In the genomic region with DNA sequence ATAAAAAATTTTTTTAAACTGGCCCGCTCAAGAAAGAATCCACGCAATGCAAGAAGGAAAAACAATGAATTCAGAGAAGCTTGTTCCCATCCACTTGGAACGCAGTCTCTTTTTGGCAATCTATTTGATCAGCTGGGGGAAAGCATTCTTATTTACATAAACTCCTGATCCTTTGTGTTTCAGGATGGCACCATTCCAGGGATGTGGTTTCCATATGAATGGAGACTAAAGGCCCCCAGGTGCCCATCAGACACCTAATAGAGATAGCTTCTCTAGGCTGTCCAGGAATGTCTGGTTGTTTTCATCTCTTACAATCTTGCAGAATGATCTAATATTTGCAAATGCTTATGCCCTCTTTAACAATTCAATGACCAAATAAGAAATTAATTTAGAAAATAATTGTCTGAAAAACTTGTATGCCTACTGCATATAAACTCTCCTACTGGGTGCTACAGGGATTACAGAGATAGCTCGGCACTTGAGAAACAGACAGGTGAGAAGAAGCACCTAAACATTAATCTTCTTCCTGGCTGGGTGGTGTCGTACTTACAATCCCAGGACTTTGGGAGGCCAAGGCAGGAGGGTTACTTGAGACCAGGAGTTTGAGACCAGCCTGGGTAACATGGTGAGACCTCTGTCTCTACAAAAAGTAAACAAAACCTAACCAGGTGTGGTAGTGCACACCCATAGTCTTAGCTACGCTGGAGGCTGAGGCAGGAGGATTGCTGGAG, we compare ENCODE assay signal across 1 cellular context.
TF ChIP-seq lines count a peak whose summit lies in the region.

No MANE protein-coding gene starts in this region.

TF ChIP-seq in H1, 55 proteins besides CTCF, POLR2A, EP300 and RAD21 (continued from another document):
- TF ChIP-seq SAP30 (IDR thresholded peaks at IDR 0.05; ENCODE audit: insufficient read depth, insufficient replicate concordance, low read length) = no peak
- TF ChIP-seq SUZ12 (IDR thresholded peaks at IDR 0.05; ENCODE audit: low read length) = no peak
- no peak for TF ChIP-seq BRCA1 (IDR thresholded peaks at IDR 0.05; ENCODE audit: low read depth, low read length)
- no peak for TF ChIP-seq HDAC6 (IDR thresholded peaks at IDR 0.05; ENCODE audit: low read depth, low read length)
- TF ChIP-seq BACH1 (IDR thresholded peaks at IDR 0.05; ENCODE audit: low read length) = no peak
- no peak for TF ChIP-seq SRF (IDR thresholded peaks at IDR 0.05; ENCODE audit: low read depth, low read length)
- no peak for TF ChIP-seq EZH2 (IDR thresholded peaks at IDR 0.05; ENCODE audit: low read depth, low read length, severe bottlenecking)
- no peak for TF ChIP-seq RBBP5 (IDR thresholded peaks at IDR 0.05; ENCODE audit: borderline replicate concordance, low read depth, low read length)
- no peak for TF ChIP-seq ZNF274 (IDR thresholded peaks at IDR 0.05; ENCODE audit: borderline replicate concordance, extremely low read depth, low read length)
- no peak for TF ChIP-seq CREB1 (IDR thresholded peaks at IDR 0.05)
- TF ChIP-seq SP4 (IDR thresholded peaks at IDR 0.05; ENCODE audit: low read length) = no peak
- TF ChIP-seq, protein P1, sequence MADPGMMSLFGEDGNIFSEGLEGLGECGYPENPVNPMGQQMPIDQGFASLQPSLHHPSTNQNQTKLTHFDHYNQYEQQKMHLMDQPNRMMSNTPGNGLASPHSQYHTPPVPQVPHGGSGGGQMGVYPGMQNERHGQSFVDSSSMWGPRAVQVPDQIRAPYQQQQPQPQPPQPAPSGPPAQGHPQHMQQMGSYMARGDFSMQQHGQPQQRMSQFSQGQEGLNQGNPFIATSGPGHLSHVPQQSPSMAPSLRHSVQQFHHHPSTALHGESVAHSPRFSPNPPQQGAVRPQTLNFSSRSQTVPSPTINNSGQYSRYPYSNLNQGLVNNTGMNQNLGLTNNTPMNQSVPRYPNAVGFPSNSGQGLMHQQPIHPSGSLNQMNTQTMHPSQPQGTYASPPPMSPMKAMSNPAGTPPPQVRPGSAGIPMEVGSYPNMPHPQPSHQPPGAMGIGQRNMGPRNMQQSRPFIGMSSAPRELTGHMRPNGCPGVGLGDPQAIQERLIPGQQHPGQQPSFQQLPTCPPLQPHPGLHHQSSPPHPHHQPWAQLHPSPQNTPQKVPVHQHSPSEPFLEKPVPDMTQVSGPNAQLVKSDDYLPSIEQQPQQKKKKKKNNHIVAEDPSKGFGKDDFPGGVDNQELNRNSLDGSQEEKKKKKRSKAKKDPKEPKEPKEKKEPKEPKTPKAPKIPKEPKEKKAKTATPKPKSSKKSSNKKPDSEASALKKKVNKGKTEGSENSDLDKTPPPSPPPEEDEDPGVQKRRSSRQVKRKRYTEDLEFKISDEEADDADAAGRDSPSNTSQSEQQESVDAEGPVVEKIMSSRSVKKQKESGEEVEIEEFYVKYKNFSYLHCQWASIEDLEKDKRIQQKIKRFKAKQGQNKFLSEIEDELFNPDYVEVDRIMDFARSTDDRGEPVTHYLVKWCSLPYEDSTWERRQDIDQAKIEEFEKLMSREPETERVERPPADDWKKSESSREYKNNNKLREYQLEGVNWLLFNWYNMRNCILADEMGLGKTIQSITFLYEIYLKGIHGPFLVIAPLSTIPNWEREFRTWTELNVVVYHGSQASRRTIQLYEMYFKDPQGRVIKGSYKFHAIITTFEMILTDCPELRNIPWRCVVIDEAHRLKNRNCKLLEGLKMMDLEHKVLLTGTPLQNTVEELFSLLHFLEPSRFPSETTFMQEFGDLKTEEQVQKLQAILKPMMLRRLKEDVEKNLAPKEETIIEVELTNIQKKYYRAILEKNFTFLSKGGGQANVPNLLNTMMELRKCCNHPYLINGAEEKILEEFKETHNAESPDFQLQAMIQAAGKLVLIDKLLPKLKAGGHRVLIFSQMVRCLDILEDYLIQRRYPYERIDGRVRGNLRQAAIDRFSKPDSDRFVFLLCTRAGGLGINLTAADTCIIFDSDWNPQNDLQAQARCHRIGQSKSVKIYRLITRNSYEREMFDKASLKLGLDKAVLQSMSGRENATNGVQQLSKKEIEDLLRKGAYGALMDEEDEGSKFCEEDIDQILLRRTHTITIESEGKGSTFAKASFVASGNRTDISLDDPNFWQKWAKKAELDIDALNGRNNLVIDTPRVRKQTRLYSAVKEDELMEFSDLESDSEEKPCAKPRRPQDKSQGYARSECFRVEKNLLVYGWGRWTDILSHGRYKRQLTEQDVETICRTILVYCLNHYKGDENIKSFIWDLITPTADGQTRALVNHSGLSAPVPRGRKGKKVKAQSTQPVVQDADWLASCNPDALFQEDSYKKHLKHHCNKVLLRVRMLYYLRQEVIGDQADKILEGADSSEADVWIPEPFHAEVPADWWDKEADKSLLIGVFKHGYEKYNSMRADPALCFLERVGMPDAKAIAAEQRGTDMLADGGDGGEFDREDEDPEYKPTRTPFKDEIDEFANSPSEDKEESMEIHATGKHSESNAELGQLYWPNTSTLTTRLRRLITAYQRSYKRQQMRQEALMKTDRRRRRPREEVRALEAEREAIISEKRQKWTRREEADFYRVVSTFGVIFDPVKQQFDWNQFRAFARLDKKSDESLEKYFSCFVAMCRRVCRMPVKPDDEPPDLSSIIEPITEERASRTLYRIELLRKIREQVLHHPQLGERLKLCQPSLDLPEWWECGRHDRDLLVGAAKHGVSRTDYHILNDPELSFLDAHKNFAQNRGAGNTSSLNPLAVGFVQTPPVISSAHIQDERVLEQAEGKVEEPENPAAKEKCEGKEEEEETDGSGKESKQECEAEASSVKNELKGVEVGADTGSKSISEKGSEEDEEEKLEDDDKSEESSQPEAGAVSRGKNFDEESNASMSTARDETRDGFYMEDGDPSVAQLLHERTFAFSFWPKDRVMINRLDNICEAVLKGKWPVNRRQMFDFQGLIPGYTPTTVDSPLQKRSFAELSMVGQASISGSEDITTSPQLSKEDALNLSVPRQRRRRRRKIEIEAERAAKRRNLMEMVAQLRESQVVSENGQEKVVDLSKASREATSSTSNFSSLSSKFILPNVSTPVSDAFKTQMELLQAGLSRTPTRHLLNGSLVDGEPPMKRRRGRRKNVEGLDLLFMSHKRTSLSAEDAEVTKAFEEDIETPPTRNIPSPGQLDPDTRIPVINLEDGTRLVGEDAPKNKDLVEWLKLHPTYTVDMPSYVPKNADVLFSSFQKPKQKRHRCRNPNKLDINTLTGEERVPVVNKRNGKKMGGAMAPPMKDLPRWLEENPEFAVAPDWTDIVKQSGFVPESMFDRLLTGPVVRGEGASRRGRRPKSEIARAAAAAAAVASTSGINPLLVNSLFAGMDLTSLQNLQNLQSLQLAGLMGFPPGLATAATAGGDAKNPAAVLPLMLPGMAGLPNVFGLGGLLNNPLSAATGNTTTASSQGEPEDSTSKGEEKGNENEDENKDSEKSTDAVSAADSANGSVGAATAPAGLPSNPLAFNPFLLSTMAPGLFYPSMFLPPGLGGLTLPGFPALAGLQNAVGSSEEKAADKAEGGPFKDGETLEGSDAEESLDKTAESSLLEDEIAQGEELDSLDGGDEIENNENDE (IDR thresholded peaks at IDR 0.05; ENCODE audit: insufficient replicate concordance, low read length) = no peak
- no peak for TF ChIP-seq POLR2AphosphoS5 (IDR thresholded peaks at IDR 0.05; ENCODE audit: low read depth, low read length)
- TF ChIP-seq, protein P2, sequence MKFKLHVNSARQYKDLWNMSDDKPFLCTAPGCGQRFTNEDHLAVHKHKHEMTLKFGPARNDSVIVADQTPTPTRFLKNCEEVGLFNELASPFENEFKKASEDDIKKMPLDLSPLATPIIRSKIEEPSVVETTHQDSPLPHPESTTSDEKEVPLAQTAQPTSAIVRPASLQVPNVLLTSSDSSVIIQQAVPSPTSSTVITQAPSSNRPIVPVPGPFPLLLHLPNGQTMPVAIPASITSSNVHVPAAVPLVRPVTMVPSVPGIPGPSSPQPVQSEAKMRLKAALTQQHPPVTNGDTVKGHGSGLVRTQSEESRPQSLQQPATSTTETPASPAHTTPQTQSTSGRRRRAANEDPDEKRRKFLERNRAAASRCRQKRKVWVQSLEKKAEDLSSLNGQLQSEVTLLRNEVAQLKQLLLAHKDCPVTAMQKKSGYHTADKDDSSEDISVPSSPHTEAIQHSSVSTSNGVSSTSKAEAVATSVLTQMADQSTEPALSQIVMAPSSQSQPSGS (IDR thresholded peaks at IDR 0.05; ENCODE audit: low read length) = no peak
- TF ChIP-seq, protein P3, sequence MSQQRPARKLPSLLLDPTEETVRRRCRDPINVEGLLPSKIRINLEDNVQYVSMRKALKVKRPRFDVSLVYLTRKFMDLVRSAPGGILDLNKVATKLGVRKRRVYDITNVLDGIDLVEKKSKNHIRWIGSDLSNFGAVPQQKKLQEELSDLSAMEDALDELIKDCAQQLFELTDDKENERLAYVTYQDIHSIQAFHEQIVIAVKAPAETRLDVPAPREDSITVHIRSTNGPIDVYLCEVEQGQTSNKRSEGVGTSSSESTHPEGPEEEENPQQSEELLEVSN (IDR thresholded peaks at IDR 0.05) = no peak
- TF ChIP-seq CTBP2 (IDR thresholded peaks at IDR 0.05; ENCODE audit: borderline replicate concordance, insufficient read depth, insufficient read length, low read length) = no peak
- no peak for TF ChIP-seq GABPA (IDR thresholded peaks at IDR 0.05; ENCODE audit: borderline replicate concordance, insufficient read depth, low read length)
- TF ChIP-seq YY1 (IDR thresholded peaks at IDR 0.05; ENCODE audit: low read depth, low read length) = 0 out of 2 replicates have a peak, but pooled peaks have one; percentile 22
- TF ChIP-seq CBX5 (IDR thresholded peaks at IDR 0.05; ENCODE audit: low read depth, low read length) = no peak
- TF ChIP-seq JUN (IDR thresholded peaks at IDR 0.05; ENCODE audit: low read depth, low read length) = no peak
- TF ChIP-seq TCF12 (IDR thresholded peaks at IDR 0.05; ENCODE audit: low read depth, low read length) = peak; percentile 87
- no peak for TF ChIP-seq CBX8 (IDR thresholded peaks at IDR 0.05; ENCODE audit: borderline replicate concordance, low read depth, low read length)
- TF ChIP-seq RNF2 (IDR thresholded peaks at IDR 0.05; ENCODE audit: borderline replicate concordance, low read depth, low read length, missing control alignments, poor library complexity, severe bottlenecking) = no peak
- no peak for TF ChIP-seq BCL11A (IDR thresholded peaks at IDR 0.05; ENCODE audit: low read depth in 2 of 2, low read length in 2 of 2)
- TF ChIP-seq, protein P4, sequence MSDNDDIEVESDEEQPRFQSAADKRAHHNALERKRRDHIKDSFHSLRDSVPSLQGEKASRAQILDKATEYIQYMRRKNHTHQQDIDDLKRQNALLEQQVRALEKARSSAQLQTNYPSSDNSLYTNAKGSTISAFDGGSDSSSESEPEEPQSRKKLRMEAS (IDR thresholded peaks at IDR 0.05) = no peak
- TF ChIP-seq CHD2 (IDR thresholded peaks at IDR 0.05; ENCODE audit: low read length) = no peak
- TF ChIP-seq RXRA (IDR thresholded peaks at IDR 0.05; ENCODE audit: insufficient read depth, low read depth, low read length) = no peak
- no peak for TF ChIP-seq GTF2F1 (IDR thresholded peaks at IDR 0.05; ENCODE audit: borderline replicate concordance, low read depth, low read length)
- peak; percentile 51; the same call in 1 of the 2 replicates for TF ChIP-seq TEAD4 (IDR thresholded peaks at IDR 0.05; ENCODE audit: low read depth, low read length)
- no peak for TF ChIP-seq TAF7 (optimal IDR thresholded peaks at IDR 0.05; ENCODE audit: borderline replicate concordance, low read depth, low read length)
- TF ChIP-seq SIX5 (IDR thresholded peaks at IDR 0.05; ENCODE audit: low read depth, low read length) = no peak
- TF ChIP-seq SIRT6 (IDR thresholded peaks at IDR 0.05; ENCODE audit: low read length) = no peak
- 0 out of 2 replicates have a peak, but pooled peaks have one; percentile 4 for TF ChIP-seq JUND (IDR thresholded peaks at IDR 0.05; ENCODE audit: low read length)
- no peak for TF ChIP-seq KDM5A (IDR thresholded peaks at IDR 0.05; ENCODE audit: low read length)
- TF ChIP-seq, protein P5, sequence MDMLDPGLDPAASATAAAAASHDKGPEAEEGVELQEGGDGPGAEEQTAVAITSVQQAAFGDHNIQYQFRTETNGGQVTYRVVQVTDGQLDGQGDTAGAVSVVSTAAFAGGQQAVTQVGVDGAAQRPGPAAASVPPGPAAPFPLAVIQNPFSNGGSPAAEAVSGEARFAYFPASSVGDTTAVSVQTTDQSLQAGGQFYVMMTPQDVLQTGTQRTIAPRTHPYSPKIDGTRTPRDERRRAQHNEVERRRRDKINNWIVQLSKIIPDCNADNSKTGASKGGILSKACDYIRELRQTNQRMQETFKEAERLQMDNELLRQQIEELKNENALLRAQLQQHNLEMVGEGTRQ (IDR thresholded peaks at IDR 0.05; ENCODE audit: low read length) = no peak
- peak; percentile 90 for TF ChIP-seq POU5F1 (IDR thresholded peaks at IDR 0.05; ENCODE audit: low read depth, low read length)
- TF ChIP-seq KDM1A (IDR thresholded peaks at IDR 0.05; ENCODE audit: borderline replicate concordance, low read length) = no peak; the same call in 1 of the 2 replicates
- TF ChIP-seq KDM4A (IDR thresholded peaks at IDR 0.05; ENCODE audit: low read depth, low read length, severe bottlenecking) = no peak
- TF ChIP-seq SP1 (IDR thresholded peaks at IDR 0.05; ENCODE audit: low read depth, low read length) = 0 out of 2 replicates have a peak, but pooled peaks have one; percentile 17
- no peak for TF ChIP-seq ASH2L (IDR thresholded peaks at IDR 0.05; ENCODE audit: low read length)
- no peak for TF ChIP-seq MAFK (IDR thresholded peaks at IDR 0.05; ENCODE audit: low read depth, low read length)
- no peak for TF ChIP-seq NRF1 (IDR thresholded peaks at IDR 0.05; ENCODE audit: low read depth, low read length)
- TF ChIP-seq CHD1 (IDR thresholded peaks at IDR 0.05; ENCODE audit: low read depth, low read length) = no peak
- no peak for TF ChIP-seq RFX5 (IDR thresholded peaks at IDR 0.05; ENCODE audit: borderline replicate concordance, low read depth, low read length)
- TF ChIP-seq TBP (IDR thresholded peaks at IDR 0.05; ENCODE audit: low read depth, low read length) = no peak
- TF ChIP-seq, protein P6, sequence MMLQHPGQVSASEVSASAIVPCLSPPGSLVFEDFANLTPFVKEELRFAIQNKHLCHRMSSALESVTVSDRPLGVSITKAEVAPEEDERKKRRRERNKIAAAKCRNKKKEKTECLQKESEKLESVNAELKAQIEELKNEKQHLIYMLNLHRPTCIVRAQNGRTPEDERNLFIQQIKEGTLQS (IDR thresholded peaks at IDR 0.05; ENCODE audit: insufficient read depth, low read depth, low read length) = no peak
- peak in 1 of 2 experiments; percentile 31; a peak in 1 of 4 replicates for TF ChIP-seq HDAC2 (IDR thresholded peaks at IDR 0.05; ENCODE audit: borderline replicate concordance in 1 of 2, low read depth in 2 of 2, low read length in 2 of 2)
- TF ChIP-seq SIN3A (conservative IDR thresholded peaks at IDR 0.05 in 1 of 2, IDR thresholded peaks at IDR 0.05 in 1 of 2; ENCODE audit: low read depth in 1 of 2, low read length in 2 of 2) = 0 out of 4 replicates have a peak, but pooled peaks of 1 of the 2 experiments have one; percentile 33
- TF ChIP-seq NANOG (IDR thresholded peaks at IDR 0.05; ENCODE audit: insufficient read depth, low read depth, low read length, poor library complexity, severe bottlenecking) = peak; percentile 81
- TF ChIP-seq PHF8 (conservative IDR thresholded peaks at IDR 0.05; ENCODE audit: low read depth, low read length) = no peak
- no peak for TF ChIP-seq TAF1 (IDR thresholded peaks at IDR 0.05; ENCODE audit: low read depth, low read length)
- TF ChIP-seq EGR1 (IDR thresholded peaks at IDR 0.05; ENCODE audit: borderline replicate concordance, low read depth, low read length) = no peak
- TF ChIP-seq CEBPB (IDR thresholded peaks at IDR 0.05; ENCODE audit: low read depth, low read length) = 0 out of 2 replicates have a peak, but pooled peaks have one; percentile 8
- no peak for TF ChIP-seq SP2 (IDR thresholded peaks at IDR 0.05; ENCODE audit: low read length)
TF ChIP-seq in H1: peak in this region for 10.
